Comparison of ENCODE assay signal across 22 cellular contexts in genomic region chr1:157277281-157277680, GRCh38.
DNase-seq lines count a peak whose midpoint lies in the region; ATAC-seq and TF ChIP-seq lines count a peak whose summit lies in the region.
"Had no signal": no experiment of that assay in that cellular context is flagged by ENCODE, and none has a peak within 500 bp of the region (broad histone marks: within the 10 kb centered on the region; RNA-seq: fewer than 3 reads in every experiment).

No MANE protein-coding gene starts in this region.

- H3K4me3 Mint-ChIP-seq in GM23338 = no peak overlapping the region
- H3K4me3 Mint-ChIP-seq: CD14-positive monocyte; CD4-positive, alpha-beta T cell; CD8-positive, alpha-beta memory T cell had no signal

- no peaks in the 10 kb centered on the region for H3K9me3 ChIP-seq in esophagus muscularis mucosa
- no peaks in the 10 kb centered on the region for H3K9me3 ChIP-seq in stomach
- H3K9me3 ChIP-seq: A549; BE2C; BLaER1 treated with 17β-estradiol and CSF1 and Interleukin-3, amounts not matched to agents 10 nM and 100 nM; HAP-1 had no signal

- no peak overlapping the region for H3K27ac Mint-ChIP-seq in GM23338
- H3K27ac Mint-ChIP-seq: CD14-positive monocyte; CD4-positive, alpha-beta T cell; CD8-positive, alpha-beta memory T cell had no signal

- H3K36me3 ChIP-seq in GM23338 (ENCODE audit: insufficient read depth) (no peaks in the 10 kb centered on the region), esophagus muscularis mucosa (no peaks in the 10 kb centered on the region), stomach (no peaks in the 10 kb centered on the region)
- H3K36me3 ChIP-seq: BE2C; BLaER1 treated with 17β-estradiol and CSF1 and Interleukin-3, amounts not matched to agents 10 nM and 100 nM; HAP-1 had no signal

- no peak for ATAC-seq in GM23338
- ATAC-seq: A549, GM12878 had no signal

- H3K27ac ChIP-seq in GM23338 (ENCODE audit: low read depth) = no peak overlapping the region
- H3K27ac ChIP-seq in coronary artery = no peak overlapping the region
- no peak overlapping the region for H3K27ac ChIP-seq in esophagus muscularis mucosa (replicated peaks in 1 of 4)
- H3K27ac ChIP-seq in stomach = no peak overlapping the region
- H3K27ac ChIP-seq: 22Rv1; A549; BLaER1 treated with 17β-estradiol and CSF1 and Interleukin-3, amounts not matched to agents 10 nM and 100 nM; GM23248 had no signal

- H3K27me3 ChIP-seq in GM23338 (ENCODE audit: insufficient read depth) (peaks cover 29% of the 10 kb centered on the region), esophagus muscularis mucosa (peaks cover 0 to 54% (median 0%) of the 10 kb centered on the region in 4 donors), stomach (peaks cover 0 to 66% (median 10%) of the 10 kb centered on the region in 3 donors)

- TF ChIP-seq POLR2A in esophagus muscularis mucosa (IDR thresholded peaks at IDR 0.05; ENCODE audit: low read depth) = no peak
- TF ChIP-seq POLR2A in stomach (IDR thresholded peaks at IDR 0.05) = no peak

- H3K36me3 Mint-ChIP-seq in GM23338 (ENCODE audit: low read depth) = no peaks in the 10 kb centered on the region
- H3K36me3 Mint-ChIP-seq: CD14-positive monocyte had no signal

- no peak overlapping the region for H3K4me2 ChIP-seq in GM23338
- H3K4me2 ChIP-seq: A549; BLaER1 treated with 17β-estradiol and CSF1 and Interleukin-3, amounts not matched to agents 10 nM and 100 nM had no signal

- H3K4me1 ChIP-seq in GM23338 (ENCODE audit: insufficient read depth) (peaks cover 36% of the 10 kb centered on the region), esophagus muscularis mucosa (no peaks in the 10 kb centered on the region), stomach (peaks cover 4 to 26% (median 9%) of the 10 kb centered on the region in 4 donors)
- H3K4me1 ChIP-seq: BE2C, HAP-1 had no signal

- 0 out of 2 replicates have a peak overlapping the region, but pooled peaks have one; percentile 59 for H2AFZ ChIP-seq in GM23338
- H2AFZ ChIP-seq: GM23248 had no signal

- 92% methylated on average over 10 of the region's 10 CpGs for WGBS in esophagus muscularis mucosa
- 91 to 97% (median 96%) methylated on average over 9 to 10 of the region's 10 CpGs for WGBS in stomach, 5 donors

- H3K79me2 ChIP-seq in GM23338 (replicated peaks; ENCODE audit: insufficient read depth) = no peaks in the 10 kb centered on the region

- 0 out of 2 replicates have a peak, but pooled peaks cover 4% of the 10 kb centered on the region for H3K9me2 ChIP-seq in GM23338 (ENCODE audit: insufficient read depth)

- H4K20me1 ChIP-seq in GM23338 (replicated peaks; ENCODE audit: insufficient read depth) = no peaks in the 10 kb centered on the region
- H4K20me1 ChIP-seq: BLaER1 treated with 17β-estradiol and CSF1 and Interleukin-3, amounts not matched to agents 10 nM and 100 nM had no signal

- H3F3A ChIP-seq in GM23338 (replicated peaks; ENCODE audit: low read depth) = no peaks in the 10 kb centered on the region

- no peaks in the 10 kb centered on the region for H3K9me3 Mint-ChIP-seq in GM23338
- H3K9me3 Mint-ChIP-seq: CD4-positive, alpha-beta T cell; CD8-positive, alpha-beta memory T cell had no signal

- peaks cover 9% of the 10 kb centered on the region for H3K4me1 Mint-ChIP-seq in GM23338
- H3K4me1 Mint-ChIP-seq: CD8-positive, alpha-beta memory T cell had no signal

- H3K27me3 Mint-ChIP-seq in GM23338 (ENCODE audit: insufficient read depth, low read depth, poor library complexity) = peaks cover 5% of the 10 kb centered on the region

- intact Hi-C loops in esophagus muscularis mucosa (cut with DNase I) = no loop called here
- intact Hi-C loops in stomach (cut with DNase I; ENCODE audit: low total_unique reads) = no loop called here

- no peak for TF ChIP-seq EP300 in esophagus muscularis mucosa (IDR thresholded peaks at IDR 0.05)
- TF ChIP-seq EP300 in stomach (IDR thresholded peaks at IDR 0.05) = no peak

- POLR2A ChIA-PET in HEK293T (lab: Yijun Ruan, JAX) = no interaction called here

- TF ChIP-seq CTCF in GM23338 (conservative IDR thresholded peaks at IDR 0.05; ENCODE audit: low read depth in 2 of 2) = no peak
- no peak for TF ChIP-seq CTCF in coronary artery (IDR thresholded peaks at IDR 0.05)
- no peak for TF ChIP-seq CTCF in esophagus muscularis mucosa (IDR thresholded peaks at IDR 0.05)
- no peak for TF ChIP-seq CTCF in stomach (IDR thresholded peaks at IDR 0.05)

- H3K4me3 ChIP-seq in GM23338 (no peak overlapping the region), coronary artery (no peak overlapping the region), esophagus muscularis mucosa (no peak overlapping the region), stomach (no peak overlapping the region)
- H3K4me3 ChIP-seq: A549; BLaER1 treated with 17β-estradiol and CSF1 and Interleukin-3, amounts not matched to agents 10 nM and 100 nM; GM12878; GM23248; HAP-1 had no signal

- CTCF ChIA-PET in HEK293T (lab: Yijun Ruan, JAX) = no interaction called here

- DNase-seq in GM23338 (ENCODE audit: low spot score) (no peak), coronary artery (ENCODE audit: low spot score) (peak; percentile 62), esophagus muscularis mucosa (ENCODE audit: extremely low spot score) (peak; percentile 75), 8988T (no peak), HEK293T (ENCODE audit: extremely low spot score) (no peak), stomach (no peak)
- DNase-seq: ACHN; AML-193; BE2C; CD4-positive, alpha-beta T cell; CD8-positive, alpha-beta memory T cell; DMS 273 treated with DMSO at 0.1 percent for 48 hours; DMS79; EL; GDM1; GM23248 had no signal

TF ChIP-seq in GM23338, 12 proteins besides CTCF, POLR2A, EP300 and RAD21 (continues in another document):
- no peak for TF ChIP-seq STAT1 (IDR thresholded peaks at IDR 0.05; ENCODE audit: unreplicated experiment)
- TF ChIP-seq CREB1 (CRISPR knock-in tag; IDR thresholded peaks at IDR 0.05; ENCODE audit: low read depth) = no peak
- no peak for TF ChIP-seq POLR2AphosphoS5 (IDR thresholded peaks at IDR 0.05; ENCODE audit: low read depth)
- no peak for TF ChIP-seq NANOG (IDR thresholded peaks at IDR 0.05; ENCODE audit: borderline replicate concordance)
- TF ChIP-seq ZNF114 (CRISPR knock-in tag; IDR thresholded peaks at IDR 0.05) = no peak
- TF ChIP-seq REST (IDR thresholded peaks at IDR 0.05; ENCODE audit: unreplicated experiment) = no peak
- no peak for TF ChIP-seq ZNF331 (CRISPR knock-in tag; IDR thresholded peaks at IDR 0.05; ENCODE audit: low read depth)

TF ChIP-seq in HEK293T, 16 proteins besides CTCF, POLR2A, EP300 and RAD21:
- no peak for TF ChIP-seq ELF4 (IDR thresholded peaks at IDR 0.05)
- TF ChIP-seq TARDBP (IDR thresholded peaks at IDR 0.05) = no peak
- no peak for TF ChIP-seq CTBP1 (IDR thresholded peaks at IDR 0.05; ENCODE audit: borderline replicate concordance)
- TF ChIP-seq BHLHE40 (IDR thresholded peaks at IDR 0.05; ENCODE audit: borderline replicate concordance) = no peak
- no peak for TF ChIP-seq LEF1 (IDR thresholded peaks at IDR 0.05; ENCODE audit: borderline replicate concordance)
- no peak for TF ChIP-seq L3MBTL2 (conservative IDR thresholded peaks at IDR 0.05)
- no peak for TF ChIP-seq FOXA1 (IDR thresholded peaks at IDR 0.05)
- TF ChIP-seq ZNF384 (IDR thresholded peaks at IDR 0.05) = no peak
- no peak for TF ChIP-seq NFRKB (IDR thresholded peaks at IDR 0.05)
- no peak for TF ChIP-seq SP1 (IDR thresholded peaks at IDR 0.05)
- TF ChIP-seq FOXM1 (IDR thresholded peaks at IDR 0.05; ENCODE audit: borderline replicate concordance) = no peak
- TF ChIP-seq FOXK2 (IDR thresholded peaks at IDR 0.05) = no peak
- TF ChIP-seq SUZ12 (IDR thresholded peaks at IDR 0.05) = no peak
- no peak for TF ChIP-seq PKNOX1 (IDR thresholded peaks at IDR 0.05)

Comparison
In these comparisons a context has a peak if more than half of its experiments do, and no peak if none do; other contexts are left out.
1. DNase-seq: peak in coronary artery (single experiment) and esophagus muscularis mucosa (single experiment); none in GM23338 (single experiment), 8988T (single experiment), HEK293T (single experiment) and stomach (single experiment).